ENCODE assay signal across 1 cellular context in the genomic region with DNA sequence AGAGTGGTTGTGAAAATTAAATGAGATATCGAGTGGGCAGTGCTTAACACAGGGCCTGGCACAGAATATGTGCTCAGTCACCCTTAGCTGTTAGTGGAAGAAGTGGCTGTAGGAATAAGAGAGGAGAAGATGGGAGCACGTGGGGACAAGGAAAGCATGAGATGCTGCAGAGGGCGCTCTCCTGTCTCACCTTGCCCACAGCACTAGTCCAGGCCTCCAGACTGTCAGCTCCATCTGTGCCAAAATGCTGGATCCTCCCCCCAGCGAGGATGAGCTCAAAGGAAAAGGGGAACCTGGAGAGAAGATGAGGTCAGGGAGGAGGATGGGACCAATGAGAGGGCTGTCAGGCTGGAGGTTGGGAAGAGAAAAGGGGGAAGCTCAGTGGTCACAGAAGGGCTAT.
TF ChIP-seq lines count a peak whose summit lies in the region.

No MANE protein-coding gene starts in this region.

TF ChIP-seq in GM23338, 12 proteins besides CTCF, POLR2A, EP300 and RAD21:
- TF ChIP-seq JUNB (IDR thresholded peaks at IDR 0.05; ENCODE audit: unreplicated experiment) = no peak
- no peak for TF ChIP-seq CREB1 (CRISPR knock-in tag; IDR thresholded peaks at IDR 0.05; ENCODE audit: low read depth)
- no peak for TF ChIP-seq ETS1 (IDR thresholded peaks at IDR 0.05)
- TF ChIP-seq, protein P1, sequence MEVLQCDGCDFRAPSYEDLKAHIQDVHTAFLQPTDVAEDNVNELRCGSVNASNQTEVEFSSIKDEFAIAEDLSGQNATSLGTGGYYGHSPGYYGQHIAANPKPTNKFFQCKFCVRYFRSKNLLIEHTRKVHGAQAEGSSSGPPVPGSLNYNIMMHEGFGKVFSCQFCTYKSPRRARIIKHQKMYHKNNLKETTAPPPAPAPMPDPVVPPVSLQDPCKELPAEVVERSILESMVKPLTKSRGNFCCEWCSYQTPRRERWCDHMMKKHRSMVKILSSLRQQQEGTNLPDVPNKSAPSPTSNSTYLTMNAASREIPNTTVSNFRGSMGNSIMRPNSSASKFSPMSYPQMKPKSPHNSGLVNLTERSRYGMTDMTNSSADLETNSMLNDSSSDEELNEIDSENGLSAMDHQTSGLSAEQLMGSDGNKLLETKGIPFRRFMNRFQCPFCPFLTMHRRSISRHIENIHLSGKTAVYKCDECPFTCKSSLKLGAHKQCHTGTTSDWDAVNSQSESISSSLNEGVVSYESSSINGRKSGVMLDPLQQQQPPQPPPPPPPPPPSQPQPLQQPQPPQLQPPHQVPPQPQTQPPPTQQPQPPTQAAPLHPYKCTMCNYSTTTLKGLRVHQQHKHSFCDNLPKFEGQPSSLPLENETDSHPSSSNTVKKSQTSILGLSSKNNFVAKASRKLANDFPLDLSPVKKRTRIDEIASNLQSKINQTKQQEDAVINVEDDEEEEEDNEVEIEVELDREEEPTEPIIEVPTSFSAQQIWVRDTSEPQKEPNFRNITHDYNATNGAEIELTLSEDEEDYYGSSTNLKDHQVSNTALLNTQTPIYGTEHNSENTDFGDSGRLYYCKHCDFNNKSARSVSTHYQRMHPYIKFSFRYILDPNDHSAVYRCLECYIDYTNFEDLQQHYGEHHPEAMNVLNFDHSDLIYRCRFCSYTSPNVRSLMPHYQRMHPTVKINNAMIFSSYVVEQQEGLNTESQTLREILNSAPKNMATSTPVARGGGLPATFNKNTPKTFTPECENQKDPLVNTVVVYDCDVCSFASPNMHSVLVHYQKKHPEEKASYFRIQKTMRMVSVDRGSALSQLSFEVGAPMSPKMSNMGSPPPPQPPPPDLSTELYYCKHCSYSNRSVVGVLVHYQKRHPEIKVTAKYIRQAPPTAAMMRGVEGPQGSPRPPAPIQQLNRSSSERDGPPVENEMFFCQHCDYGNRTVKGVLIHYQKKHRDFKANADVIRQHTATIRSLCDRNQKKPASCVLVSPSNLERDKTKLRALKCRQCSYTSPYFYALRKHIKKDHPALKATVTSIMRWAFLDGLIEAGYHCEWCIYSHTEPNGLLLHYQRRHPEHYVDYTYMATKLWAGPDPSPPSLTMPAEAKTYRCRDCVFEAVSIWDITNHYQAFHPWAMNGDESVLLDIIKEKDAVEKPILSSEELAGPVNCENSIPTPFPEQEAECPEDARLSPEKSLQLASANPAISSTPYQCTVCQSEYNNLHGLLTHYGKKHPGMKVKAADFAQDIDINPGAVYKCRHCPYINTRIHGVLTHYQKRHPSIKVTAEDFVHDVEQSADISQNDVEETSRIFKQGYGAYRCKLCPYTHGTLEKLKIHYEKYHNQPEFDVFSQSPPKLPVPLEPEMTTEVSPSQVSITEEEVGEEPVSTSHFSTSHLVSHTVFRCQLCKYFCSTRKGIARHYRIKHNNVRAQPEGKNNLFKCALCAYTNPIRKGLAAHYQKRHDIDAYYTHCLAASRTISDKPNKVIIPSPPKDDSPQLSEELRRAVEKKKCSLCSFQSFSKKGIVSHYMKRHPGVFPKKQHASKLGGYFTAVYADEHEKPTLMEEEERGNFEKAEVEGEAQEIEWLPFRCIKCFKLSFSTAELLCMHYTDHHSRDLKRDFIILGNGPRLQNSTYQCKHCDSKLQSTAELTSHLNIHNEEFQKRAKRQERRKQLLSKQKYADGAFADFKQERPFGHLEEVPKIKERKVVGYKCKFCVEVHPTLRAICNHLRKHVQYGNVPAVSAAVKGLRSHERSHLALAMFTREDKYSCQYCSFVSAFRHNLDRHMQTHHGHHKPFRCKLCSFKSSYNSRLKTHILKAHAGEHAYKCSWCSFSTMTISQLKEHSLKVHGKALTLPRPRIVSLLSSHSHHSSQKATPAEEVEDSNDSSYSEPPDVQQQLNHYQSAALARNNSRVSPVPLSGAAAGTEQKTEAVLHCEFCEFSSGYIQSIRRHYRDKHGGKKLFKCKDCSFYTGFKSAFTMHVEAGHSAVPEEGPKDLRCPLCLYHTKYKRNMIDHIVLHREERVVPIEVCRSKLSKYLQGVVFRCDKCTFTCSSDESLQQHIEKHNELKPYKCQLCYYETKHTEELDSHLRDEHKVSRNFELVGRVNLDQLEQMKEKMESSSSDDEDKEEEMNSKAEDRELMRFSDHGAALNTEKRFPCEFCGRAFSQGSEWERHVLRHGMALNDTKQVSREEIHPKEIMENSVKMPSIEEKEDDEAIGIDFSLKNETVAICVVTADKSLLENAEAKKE (CRISPR knock-in tag; IDR thresholded peaks at IDR 0.05) = no peak
- no peak for TF ChIP-seq EZH2 (IDR thresholded peaks at IDR 0.05; ENCODE audit: low read depth, unreplicated experiment)
- no peak for TF ChIP-seq STAT1 (IDR thresholded peaks at IDR 0.05; ENCODE audit: unreplicated experiment)
- no peak for TF ChIP-seq ZNF114 (CRISPR knock-in tag; IDR thresholded peaks at IDR 0.05)
- no peak for TF ChIP-seq EZH2phosphoT487 (IDR thresholded peaks at IDR 0.05; ENCODE audit: unreplicated experiment)
- no peak for TF ChIP-seq NANOG (IDR thresholded peaks at IDR 0.05; ENCODE audit: borderline replicate concordance)
